In genomic region chr2:177332041-177332991, GRCh38 we compare ENCODE assay signal across 8 cellular contexts.
DNase-seq lines count a peak whose midpoint lies in the region; ATAC-seq and TF ChIP-seq lines count a peak whose summit lies in the region.

No MANE protein-coding gene starts in this region.

- peak overlapping the region; percentile 82 for H3K27ac Mint-ChIP-seq in WTC11

- POLR2A ChIA-PET in WTC11 (lab: Charles Lee) = no interaction called here

- H3K4me1 ChIP-seq in mucosa of descending colon (ENCODE audit: low read depth) = peaks cover 3% of the 10 kb centered on the region
- peaks cover 0 to 12% (median 0%) of the 10 kb centered on the region in 4 donors for H3K4me1 ChIP-seq in transverse colon

- H3K27me3 ChIP-seq in transverse colon = no peaks in the 10 kb centered on the region

- no peaks in the 10 kb centered on the region for H3K36me3 Mint-ChIP-seq in WTC11

- no peak for TF ChIP-seq EP300 in transverse colon (IDR thresholded peaks at IDR 0.05; ENCODE audit: low read depth)

- H3K9me3 Mint-ChIP-seq in WTC11 = no peaks in the 10 kb centered on the region

- TF ChIP-seq CTCF in WTC11 (IDR thresholded peaks at IDR 0.05) = no peak
- TF ChIP-seq CTCF in mucosa of descending colon (IDR thresholded peaks at IDR 0.05) = no peak
- TF ChIP-seq CTCF in transverse colon (IDR thresholded peaks at IDR 0.05) = peak; percentile 53 to 85 (median 63)

- CTCF ChIA-PET in WTC11 (lab: Charles Lee) = interaction anchor here (0.9 to 2.2 kb wide), 6 partner anchors 17 to 184 kb away, joined by 3 to 23 read pairs (median 5); partner anchors contain the start of gene NFE2L2

- H3K4me3 ChIP-seq in mucosa of descending colon (no peak overlapping the region), transverse colon (no peak overlapping the region)

- peak; percentile 76 for ATAC-seq in GM18868 (IDR thresholded peaks at IDR 0.05; ENCODE audit: unreplicated experiment)
- peak; percentile 65 for ATAC-seq in HG03108 (IDR thresholded peaks at IDR 0.05; ENCODE audit: unreplicated experiment)
- peak; percentile 79 for ATAC-seq in WTC11
- peak; percentile 85 for ATAC-seq in mucosa of descending colon

- no peak for TF ChIP-seq POLR2A in erythroblast (IDR thresholded peaks at IDR 0.05; ENCODE audit: low read length)
- no peak for TF ChIP-seq POLR2A in transverse colon (IDR thresholded peaks at IDR 0.05)

- intact Hi-C loops in mucosa of descending colon (cut with DNase I, micrococcal nuclease) = loop anchor here (2.0 to 10.0 kb wide), 4 partner anchors 70 to 170 kb away; no protein-coding TSS in a partner anchor
- intact Hi-C loops in transverse colon (cut with DNase I; ENCODE audit: low total_unique reads) = loop anchor here (1.0 to 10.0 kb wide), 4 partner anchors 37 to 168 kb away; partner anchors contain the start of gene NFE2L2

- peaks cover 5% of the 10 kb centered on the region for H3K27me3 Mint-ChIP-seq in WTC11 (ENCODE audit: low read depth)

- no peak overlapping the region; the same call in 1 of the 2 replicates for H3K4me3 Mint-ChIP-seq in WTC11

- DNase-seq in CD1c-positive myeloid dendritic cell (ENCODE audit: extremely low spot score) (peak; percentile 81), NCI-H2227 (lab: John Stamatoyannopoulos, UW; ENCODE audit: unreplicated experiment) (peak; percentile 87), WTC11 (ENCODE audit: low spot score) (no peak), erythroblast (lab: John Stamatoyannopoulos, UW) (peak; percentile 75 to 84), mucosa of descending colon (peak in 1 of 3 donors; percentile 74), transverse colon (peak; percentile 33)

- peaks cover 20% of the 10 kb centered on the region for H3K4me1 Mint-ChIP-seq in WTC11

- in situ Hi-C loops in transverse colon (cut with MboI; ENCODE audit: low pct_ligation_motif_present in 1 of 4, low pct_unique_long_range_greater_than_20kb in 1 of 4, low sequenced_read_pairs in 3 of 4) = loop anchor here (5.0 to 25.0 kb wide), 9 partner anchors 82 to 422 kb away; a partner anchor contains a TSS

- H3K36me3 ChIP-seq in mucosa of descending colon (ENCODE audit: low read depth) (no peaks in the 10 kb centered on the region), transverse colon (no peaks in the 10 kb centered on the region)

- H3K27ac ChIP-seq in transverse colon = peak overlapping the region; percentile 22 to 67 (median 60)

- WGBS in transverse colon (ENCODE audit: low coverage in 1 of 2), 2 donors = 23 to 33% methylated on average over 7 to 9 of the region's 9 CpGs

- H3K9me3 ChIP-seq in mucosa of descending colon (no peaks in the 10 kb centered on the region), transverse colon (no peaks in the 10 kb centered on the region)

TF ChIP-seq in WTC11, 78 proteins besides CTCF, POLR2A, EP300 and RAD21:
- TF ChIP-seq GABPB1 (CRISPR knock-in tag; IDR thresholded peaks at IDR 0.05) (peak; percentile 12; the same call in 1 of the 2 replicates), PREB (CRISPR knock-in tag; IDR thresholded peaks at IDR 0.05; ENCODE audit: borderline replicate concordance) (no peak), E2F1 (CRISPR knock-in tag; IDR thresholded peaks at IDR 0.05) (no peak)

Comparison
In these comparisons a context has a peak if more than half of its experiments do, and no peak if none do; other contexts are left out.
1. CTCF ChIP-seq: peak in transverse colon (5 of 5); none in WTC11 (single experiment) and mucosa of descending colon (single experiment).
2. Peak in every context shown above with its lines, with median percentiles within 50 percentile points of each other: ATAC-seq.